ENCODE assay signal across 1 cellular context in genomic region chr5:100755435-100755834, GRCh38.
TF ChIP-seq lines count a peak whose summit lies in the region.

No MANE protein-coding gene starts in this region.

TF ChIP-seq in GM12878, 131 proteins besides CTCF, POLR2A, EP300 and RAD21 (continued from another document):
- TF ChIP-seq ZNF592 (IDR thresholded peaks at IDR 0.05) (no peak), ZNF274 (IDR thresholded peaks at IDR 0.05; ENCODE audit: insufficient read depth, insufficient read length) (no peak), SMC3 (IDR thresholded peaks at IDR 0.05; ENCODE audit: borderline replicate concordance, low read length) (no peak), EGR1 (IDR thresholded peaks at IDR 0.05; ENCODE audit: borderline replicate concordance in 1 of 2, low read depth in 2 of 2, low read length in 2 of 2) (no peak)
